19 cellular contexts compared by ENCODE assay signal in genomic region chr6:130029163-130029562, GRCh38. TPM values are rescaled to one million over a fixed set of nuclear protein-coding genes. Genes with fewer than 3 reads are reported as not detected.
DNase-seq lines count a peak whose midpoint lies in the region; ATAC-seq, FAIRE-seq and TF ChIP-seq lines count a peak whose summit lies in the region.
"Had no signal": no experiment of that assay in that cellular context is flagged by ENCODE, and none has a peak within 500 bp of the region (broad histone marks: within the 10 kb centered on the region; RNA-seq: fewer than 3 reads in every experiment).

No MANE protein-coding gene starts in this region.

- intact Hi-C loops in HepG2 (cut with micrococcal nuclease; ENCODE audit: unreplicated experiment): no loop called here
- intact Hi-C loops in right lobe of liver (cut with DNase I): no loop called here
- intact Hi-C loops in K562 (cut with micrococcal nuclease): no loop called here
- intact Hi-C loops in sciatic nerve (cut with DNase I): loop anchor here (10.0 kb wide), 1 partner anchor 434 kb away; no protein-coding TSS in a partner anchor

- H3K4me2 ChIP-seq in HepG2 (ENCODE audit: low read depth, low read length): no peak overlapping the region
- H3K4me2 ChIP-seq in K562 (ENCODE audit: insufficient read depth, low read length): no peak overlapping the region

- H3K9me3 Mint-ChIP-seq in activated CD4-positive, alpha-beta T cell treated with anti-CD3 and anti-CD28 coated beads, Interleukin-2, amount 10 ng/mL, durations not matched to agents 7 days and 5 days: no peaks in the 10 kb centered on the region

- peak overlapping the region; percentile 90 for H3K27ac Mint-ChIP-seq in activated CD4-positive, alpha-beta T cell treated with anti-CD3 and anti-CD28 coated beads, Interleukin-2, amount 10 ng/mL, durations not matched to agents 7 days and 5 days

- H3K4me3 ChIP-seq in HepG2 (replicated peaks in 1 of 3; ENCODE audit: insufficient read depth in 1 of 3, low read depth in 2 of 3, low read length in 3 of 3): no peak overlapping the region
- H3K4me3 ChIP-seq in right lobe of liver: no peak overlapping the region
- H3K4me3 ChIP-seq in K562: no peak overlapping the region
- H3K4me3 ChIP-seq: coronary artery, gastrocnemius medialis, skin epidermis, vagina had no signal

- H3K4me1 ChIP-seq in HepG2 (ENCODE audit: insufficient read depth, low read length): no peaks in the 10 kb centered on the region
- H3K4me1 ChIP-seq in right lobe of liver: no peaks in the 10 kb centered on the region
- H3K4me1 ChIP-seq in K562 (replicated peaks in 1 of 2; ENCODE audit: control insufficient read depth in 2 of 2, insufficient read depth in 2 of 2, low read length in 2 of 2): peaks cover 0 to 9% of the 10 kb centered on the region in 2 experiments; a peak in 2 of 5 replicates
- H3K4me1 ChIP-seq: gastrocnemius medialis had no signal

- H3K36me3 ChIP-seq in HepG2 (replicated peaks in 1 of 2; ENCODE audit: control insufficient read depth in 1 of 2, insufficient read depth in 2 of 2, low read length in 2 of 2) (no peaks in the 10 kb centered on the region), right lobe of liver (no peaks in the 10 kb centered on the region), K562 (ENCODE audit: control insufficient read depth, insufficient read depth, low read length) (no peaks in the 10 kb centered on the region)
- H3K36me3 ChIP-seq: gastrocnemius medialis, vagina had no signal

- ATAC-seq in HepG2 (no peak), right lobe of liver (no peak), K562 (no peak), GM21717 (IDR thresholded peaks at IDR 0.05; ENCODE audit: unreplicated experiment) (no peak), sciatic nerve (no peak)
- peak; percentile 67 for ATAC-seq in stimulated activated naive CD8-positive, alpha-beta T cell treated with anti-CD3 and anti-CD28 coated beads, Interleukin-15, Interleukin-2, amounts not matched to agents 100 U/mL and 50 U/mL, for 24 hours
- ATAC-seq: gastrocnemius medialis, left ventricle myocardium superior, SK-N-SH treated with all-trans-retinoic acid at 6 μM for 48 hours had no signal

- TF ChIP-seq RAD21 in HepG2 (CRISPR knock-in tag; IDR thresholded peaks at IDR 0.05): no peak
- no peak for TF ChIP-seq RAD21 in K562 (CRISPR knock-in tag; conservative IDR thresholded peaks at IDR 0.05 in 1 of 2, IDR thresholded peaks at IDR 0.05 in 1 of 2)

- DNase-seq in HepG2 (ENCODE audit: low spot score): no peak
- DNase-seq in right lobe of liver: no peak
- peak; percentile 26 for DNase-seq in activated CD4-positive, alpha-beta T cell treated with anti-CD3 and anti-CD28 coated beads, Interleukin-2, amount 10 ng/mL, durations not matched to agents 7 days and 5 days
- DNase-seq in K562 (ENCODE audit: extremely low read depth in 1 of 4, low spot score in 3 of 4): no peak
- peak; percentile 10 for DNase-seq in stimulated activated naive CD8-positive, alpha-beta T cell treated with anti-CD3 and anti-CD28 coated beads, Interleukin-15, Interleukin-2, amounts not matched to agents 100 U/mL and 50 U/mL, for 24 hours
- no peak for DNase-seq in NK-92 treated with Interleukin-12 subunit alpha and Interleukin-12 subunit beta, amount 100 ng/mL, for 24 hours (lab: John Stamatoyannopoulos, UW)
- no peak for DNase-seq in sciatic nerve (ENCODE audit: low spot score)
- DNase-seq: gastrocnemius medialis, KBM-7, left ventricle myocardium superior, NCI-H1092, NCI-H82 had no signal

- POLR2A ChIA-PET in HepG2 (lab: Yijun Ruan, JAX): no interaction called here
- POLR2A ChIA-PET in activated CD4-positive, alpha-beta T cell treated with anti-CD3 and anti-CD28 coated beads, Interleukin-2, amount 10 ng/mL, durations not matched to agents 7 days and 5 days (lab: Charles Lee): no interaction called here
- POLR2A ChIA-PET in K562 (lab: Yijun Ruan, JAX): interaction anchor here (0.6 to 1.2 kb wide), 2 partner anchors 10 to 561 kb away, joined by 3 read pairs; no protein-coding TSS in a partner anchor

- no peak for FAIRE-seq in HepG2 (lab: Jason Lieb, UNC)
- FAIRE-seq in K562 (lab: Jason Lieb, UNC): no peak
- FAIRE-seq: RCC 7860 had no signal

- no peak for TF ChIP-seq POLR2A in HepG2 (IDR thresholded peaks at IDR 0.05; ENCODE audit: insufficient read depth in 1 of 2, low read depth in 2 of 2, low read length in 2 of 2)
- no peak for TF ChIP-seq POLR2A in right lobe of liver (IDR thresholded peaks at IDR 0.05)
- TF ChIP-seq POLR2A in K562 (conservative IDR thresholded peaks at IDR 0.05): no peak

- no TSS peak for BruUV-seq in HepG2 (replicated peaks; lab: Mats Ljungman, UMichigan)
- BruUV-seq in K562 (replicated peaks; lab: Mats Ljungman, UMichigan): no TSS peak

- H3K9me3 ChIP-seq in HepG2 (ENCODE audit: low read length) (no peaks in the 10 kb centered on the region), right lobe of liver (no peaks in the 10 kb centered on the region), K562 (replicated peaks; ENCODE audit: control insufficient read depth, insufficient read depth, low read depth, low read length) (no peaks in the 10 kb centered on the region)
- H3K9me3 ChIP-seq: gastrocnemius medialis, vagina had no signal

- H2AFZ ChIP-seq in HepG2 (ENCODE audit: low read length) (no peak overlapping the region), K562 (ENCODE audit: low read depth, low read length) (no peak overlapping the region)

- H3K79me2 ChIP-seq in HepG2 (ENCODE audit: insufficient read depth, low read length) (no peaks in the 10 kb centered on the region), K562 (ENCODE audit: control insufficient read depth, insufficient read depth, low read length) (no peaks in the 10 kb centered on the region)

- H3K27ac ChIP-seq in HepG2 (ENCODE audit: extremely low read length, insufficient read depth, low read length): no peak overlapping the region
- H3K27ac ChIP-seq in right lobe of liver: no peak overlapping the region
- no peak overlapping the region for H3K27ac ChIP-seq in K562 (ENCODE audit: extremely low read depth, low read depth, low read length)
- H3K27ac ChIP-seq: coronary artery, epithelial cell of prostate, gastrocnemius medialis, vagina had no signal

- TF ChIP-seq EP300 in HepG2 (IDR thresholded peaks at IDR 0.05; ENCODE audit: low read depth in 2 of 2, low read length in 2 of 2) (no peak), HepG2 (CRISPR knock-in tag; IDR thresholded peaks at IDR 0.05; ENCODE audit: borderline replicate concordance) (no peak), K562 (IDR thresholded peaks at IDR 0.05; ENCODE audit: low read length) (no peak)

- H4K20me1 ChIP-seq in HepG2 (ENCODE audit: insufficient read depth, low read length) (no peaks in the 10 kb centered on the region), K562 (replicated peaks; ENCODE audit: control insufficient read depth, insufficient read depth, low read length) (no peaks in the 10 kb centered on the region)

- CTCF ChIA-PET in HepG2 (lab: Yijun Ruan, JAX; ENCODE audit: low intra/inter-chr PET ratio, low total read pairs) (no interaction called here), K562 (lab: Yijun Ruan, JAX; ENCODE audit: low intra/inter-chr PET ratio) (no interaction called here)
- CTCF ChIA-PET in activated CD4-positive, alpha-beta T cell treated with anti-CD3 and anti-CD28 coated beads, Interleukin-2, amount 10 ng/mL, durations not matched to agents 7 days and 5 days (lab: Charles Lee): interaction anchor here (1.7 kb wide), 1 partner anchor 8 kb away, joined by 4 read pairs; no protein-coding TSS in a partner anchor

- TF ChIP-seq CTCF in HepG2 (CRISPR knock-in tag; IDR thresholded peaks at IDR 0.05): no peak
- no peak for TF ChIP-seq CTCF in right lobe of liver (IDR thresholded peaks at IDR 0.05)
- no peak for TF ChIP-seq CTCF in K562 (IDR thresholded peaks at IDR 0.05 in 2 of 3, conservative IDR thresholded peaks at IDR 0.05 in 1 of 3; ENCODE audit: insufficient read depth in 2 of 3, low read depth in 1 of 3, low read length in 3 of 3)

- H3K4me1 Mint-ChIP-seq in activated CD4-positive, alpha-beta T cell treated with anti-CD3 and anti-CD28 coated beads, Interleukin-2, amount 10 ng/mL, durations not matched to agents 7 days and 5 days: peaks cover 56% of the 10 kb centered on the region

- no peak overlapping the region for H3K9ac ChIP-seq in HepG2 (ENCODE audit: insufficient read depth, low read depth, low read length)
- H3K9ac ChIP-seq in K562 (ENCODE audit: insufficient read depth in 1 of 2, low read depth in 2 of 2, low read length in 2 of 2): no peak overlapping the region

- H3K27me3 Mint-ChIP-seq in activated CD4-positive, alpha-beta T cell treated with anti-CD3 and anti-CD28 coated beads, Interleukin-2, amount 10 ng/mL, durations not matched to agents 7 days and 5 days: no peaks in the 10 kb centered on the region

- H3K27me3 ChIP-seq in HepG2 (ENCODE audit: control insufficient read depth in 1 of 2, insufficient read depth in 2 of 2, low read length in 2 of 2) (no peaks in the 10 kb centered on the region), right lobe of liver (no peaks in the 10 kb centered on the region), K562 (ENCODE audit: control insufficient read depth in 2 of 2, insufficient read depth in 2 of 2, low read length in 2 of 2) (no peaks in the 10 kb centered on the region)
- H3K27me3 ChIP-seq: gastrocnemius medialis, vagina had no signal

- H3K36me3 Mint-ChIP-seq in activated CD4-positive, alpha-beta T cell treated with anti-CD3 and anti-CD28 coated beads, Interleukin-2, amount 10 ng/mL, durations not matched to agents 7 days and 5 days (ENCODE audit: low read depth): peaks cover 65% of the 10 kb centered on the region

- 37% methylated on average over 6 of the region's 6 CpGs for WGBS in HepG2 (ENCODE audit: low lambda C conversion rate)
- 77% methylated on average over 6 of the region's 6 CpGs for WGBS in right lobe of liver (ENCODE audit: insufficient coverage, low coverage, low lambda C conversion rate, missing lambda C conversion rate)
- WGBS in K562 (ENCODE audit: insufficient coverage, low coverage, missing lambda C conversion rate): 46% methylated on average over 6 of the region's 6 CpGs

- no peaks in the 10 kb centered on the region for H3K9me1 ChIP-seq in K562 (ENCODE audit: control insufficient read depth, insufficient read depth, low read length)

- H3K4me3 Mint-ChIP-seq in activated CD4-positive, alpha-beta T cell treated with anti-CD3 and anti-CD28 coated beads, Interleukin-2, amount 10 ng/mL, durations not matched to agents 7 days and 5 days: no peak overlapping the region

- in situ Hi-C loops in HepG2 (cut with HindIII; ENCODE audit: extremely low pct_ligation_motif_present, low pct_unique_long_range_greater_than_20kb): loop anchor here (10.0 kb wide), 1 partner anchor 244 kb away; no protein-coding TSS in a partner anchor
- in situ Hi-C loops in K562 (cut with MboI): loop anchor here (10.0 kb wide), 2 partner anchors 264 to 534 kb away; no protein-coding TSS in a partner anchor

RNA-seq across cellular contexts. Expression of gene L3MBTL3, which starts 10.8 kb away (rescaled TPM):
- total RNA-seq in HepG2 (2016; rRNA removed; fragmentation: Illumina TruSeq; extraction: Trizol) (2.5 and 4.1 TPM in 2 replicates), right lobe of liver (10 to 100 TPM in 1 of 6 experiments, 1 to 10 TPM in 5; 3.0 to 13.2 (median 7.2) TPM), K562 (2014; rRNA removed) (2.3 TPM in 2 replicates), K562 (2014; rRNA removed; fragmentation: Illumina TruSeq; extraction: Trizol) (5.2 and 5.3 TPM in 2 replicates), K562 (2015; rRNA removed; fragmentation: Illumina TruSeq; extraction: Trizol) (3.7 and 4.5 TPM in 2 replicates), K562 (2021) (5.7 and 5.9 TPM in 2 replicates), sciatic nerve (24.2 TPM)
- 1.3 and 1.4 TPM in 2 replicates for total RNA-seq in HepG2 (2016; cell fraction: cytosol; rRNA removed; fragmentation: Illumina TruSeq; extraction: Trizol; ENCODE audit: low read depth)
- 2.3 and 3.2 TPM in 2 replicates for total RNA-seq in HepG2 (2016; cell fraction: insoluble cytoplasmic fraction; rRNA removed; fragmentation: Illumina TruSeq; extraction: Trizol)
- total RNA-seq in HepG2 (2016; cell fraction: membrane; rRNA removed; fragmentation: Illumina TruSeq; extraction: Trizol): 1.9 and 2.3 TPM in 2 replicates
- 3.9 and 4.0 TPM in 2 replicates for total RNA-seq in HepG2 (2016; cell fraction: nucleus; rRNA removed; fragmentation: Illumina TruSeq; extraction: Trizol)
- polyA plus RNA-seq in HepG2 (2011; rRNA removed) (1.2 and 1.5 TPM in 2 replicates), K562 (2011; rRNA removed) (5.1 and 6.9 TPM in 2 replicates), K562 (2014; fragmentation: Illumina TruSeq; extraction: Trizol) (4.9 and 6.1 TPM in 2 replicates), K562 (2014; fragmentation: Nextera tagmentation; extraction: Ambion mirVana) (1 to 10 TPM in 1 of 2 experiments, under 1 TPM in 1; 0.83 to 5.4 TPM), K562 (2014; rRNA removed) (6.6 and 8.1 TPM in 2 replicates)
- 0.39 and 0.87 TPM in 2 replicates for polyA plus RNA-seq in HepG2 (2011; cell fraction: cytosol; rRNA removed)
- polyA plus RNA-seq in HepG2 (2011; cell fraction: nucleus; rRNA removed): 1.3 and 3.9 TPM in 2 replicates
- polyA plus RNA-seq in HepG2 (2012): 1.0 and 1.7 TPM in 2 replicates
- 0.12 and 0.37 TPM in 2 replicates for polyA plus RNA-seq in HepG2 (2016; cell fraction: cytosol; fragmentation: Illumina TruSeq; extraction: Trizol; ENCODE audit: low read depth)
- polyA plus RNA-seq in HepG2 (2016; cell fraction: insoluble cytoplasmic fraction; fragmentation: Illumina TruSeq; extraction: Trizol; ENCODE audit: low read depth): 2.2 TPM in 2 replicates
- polyA plus RNA-seq in HepG2 (2016; cell fraction: membrane; fragmentation: Illumina TruSeq; extraction: Trizol; ENCODE audit: low read depth): 0.26 and 0.31 TPM in 2 replicates
- 3.6 and 4.0 TPM in 2 replicates for polyA plus RNA-seq in HepG2 (2016; cell fraction: nucleus; fragmentation: Illumina TruSeq; extraction: Trizol; ENCODE audit: insufficient read depth, low read depth)
- polyA minus RNA-seq in HepG2 (2011; rRNA and poly(A)+ RNA removed; ENCODE audit: low replicate concordance): 0.70 and 2.3 TPM in 2 replicates
- polyA minus RNA-seq in HepG2 (2011; cell fraction: cytosol; rRNA and poly(A)+ RNA removed): 0.70 and 1.1 TPM in 2 replicates
- polyA minus RNA-seq in HepG2 (2011; cell fraction: nucleus; rRNA and poly(A)+ RNA removed): 3.5 and 5.1 TPM in 2 replicates
- total RNA-seq in activated CD4-positive, alpha-beta T cell treated with anti-CD3 and anti-CD28 coated beads, Interleukin-2, amount 10 ng/mL, durations not matched to agents 7 days and 5 days: 10 to 100 TPM; 13.5 to 17.1 TPM
- total RNA-seq in K562 (2011; cell fraction: chromatin; rRNA removed; ENCODE audit: low replicate concordance): 6.6 and 24.9 TPM in 2 replicates
- total RNA-seq in K562 (2011; cell fraction: nucleolus; rRNA removed): 3.2 and 6.4 TPM in 2 replicates
- 3.6 and 10.3 TPM in 2 replicates for total RNA-seq in K562 (2011; cell fraction: nucleoplasm; rRNA removed)
- polyA plus RNA-seq in K562 (2011; cell fraction: cytosol; rRNA removed): 1.0 and 2.3 TPM in 2 replicates
- 14.6 and 18.2 TPM in 2 replicates for polyA plus RNA-seq in K562 (2011; cell fraction: nucleus; rRNA removed)
- polyA plus RNA-seq in K562 (2012): 3.1 and 3.4 TPM in 2 replicates
- 3.5 and 6.2 TPM in 2 replicates for polyA minus RNA-seq in K562 (2011; rRNA and poly(A)+ RNA removed)
- polyA minus RNA-seq in K562 (2011; cell fraction: cytosol; rRNA and poly(A)+ RNA removed): 2.1 and 3.9 TPM in 2 replicates
- 5.5 and 7.3 TPM in 2 replicates for polyA minus RNA-seq in K562 (2011; cell fraction: nucleus; rRNA and poly(A)+ RNA removed)

Comparison
In these comparisons a context has a peak if more than half of its experiments do, and no peak if none do; other contexts are left out.
1. DNase-seq: peak in activated CD4-positive, alpha-beta T cell treated with anti-CD3 and anti-CD28 coated beads, Interleukin-2, amount 10 ng/mL, durations not matched to agents 7 days and 5 days (single experiment) and stimulated activated naive CD8-positive, alpha-beta T cell treated with anti-CD3 and anti-CD28 coated beads, Interleukin-15, Interleukin-2, amounts not matched to agents 100 U/mL and 50 U/mL, for 24 hours (single experiment); none in HepG2 (single experiment), right lobe of liver (0 of 3), K562 (0 of 4), NK-92 treated with Interleukin-12 subunit alpha and Interleukin-12 subunit beta, amount 100 ng/mL, for 24 hours (single experiment) and sciatic nerve (single experiment).
2. Of the 241 proteins assayed by ChIP-seq in both HepG2 and K562: peak only in HepG2: none; only in K562: MAFG; in both: MAFF and MAFK; in neither: 238.